In the genomic region with DNA sequence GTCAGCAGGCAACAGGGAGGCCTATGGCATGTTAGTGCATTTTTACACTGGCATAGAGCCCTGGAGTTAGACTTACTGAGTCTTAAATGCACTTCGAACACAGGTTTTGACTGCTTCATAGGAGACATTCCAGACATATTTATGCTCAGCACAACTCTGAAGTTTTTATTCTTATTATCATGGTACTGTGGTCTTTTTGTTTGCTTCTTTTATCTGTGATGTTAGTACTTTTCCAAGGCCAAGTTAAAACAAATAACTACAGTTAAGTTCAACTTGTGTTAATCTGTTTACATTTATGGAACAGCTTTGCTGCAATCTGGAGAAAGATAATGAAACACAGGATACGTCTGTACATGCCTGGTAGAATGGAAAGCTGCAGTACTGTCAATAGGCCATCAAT, we compare ENCODE assay signal across 19 cellular contexts.
A peak's percentile ranks its signal among the peaks of the same experiment; 100 is the strongest.
DNase-seq lines count a peak whose midpoint lies in the region; ATAC-seq lines count a peak whose summit lies in the region.
"Had no signal": no experiment of that assay in that cellular context is flagged by ENCODE, and none has a peak within 500 bp of the region (broad histone marks: within the 10 kb centered on the region; RNA-seq: fewer than 3 reads in every experiment).

No MANE protein-coding gene starts in this region.

- DNase-seq in EH (ENCODE audit: low read depth), result peak; percentile 47
- peak; percentile 68 for DNase-seq in NCI-H226
- peak; percentile 35 for DNase-seq in dermis blood vessel endothelial cell
- peak; percentile 11 to 15 for DNase-seq in lung microvascular endothelial cell (ENCODE audit: low read depth in 2 of 2)
- DNase-seq in Kasumi-1 (lab: John Stamatoyannopoulos, UW), result no peak
- DNase-seq in HK-2 (ENCODE audit: unreplicated experiment), result no peak
- DNase-seq: activated naive CD4-positive, alpha-beta T cell treated with anti-CD3 and anti-CD28 coated beads, Interleukin-2, amount 50 U/mL, for 16 hours; activated T-cell treated with anti-CD3 and anti-CD28 coated beads, Interleukin-2, amount 50 U/mL, for 1 hour; DMS153; endodermal cell; heart right ventricle; kidney glomerular epithelial cell; NCI-H2081 treated with DMSO at 0.1 percent for 48 hours; NCI-H774; Peyer's patch; stimulated activated CD4-positive, alpha-beta T cell treated with anti-CD3 and anti-CD28 coated beads, Interleukin-4, amount 100 ng/mL, for 1 hour had no signal

- ATAC-seq in esophagus mucosa (no peak), GM21717 (IDR thresholded peaks at IDR 0.05; ENCODE audit: unreplicated experiment) (no peak)
- ATAC-seq: heart right ventricle, sciatic nerve had no signal

Comparison
In these comparisons a context has a peak if more than half of its experiments do, and no peak if none do; other contexts are left out.
1. DNase-seq: peak in EH (single experiment), NCI-H226 (single experiment), dermis blood vessel endothelial cell (single experiment) and lung microvascular endothelial cell (2 of 2); none in Kasumi-1 (0 of 2) and HK-2 (single experiment).